Comparison of ENCODE assay signal across 24 cellular contexts in genomic region chr7:36760856-36761762, GRCh38. TPM values are rescaled to one million over a fixed set of nuclear protein-coding genes. Genes with fewer than 3 reads are reported as not detected.
"Had no signal": no experiment of that assay in that cellular context is flagged by ENCODE, and none has a peak within 500 bp of the region (broad histone marks: within the 10 kb centered on the region; RNA-seq: fewer than 3 reads in every experiment).

No MANE protein-coding gene starts in this region.

- H3K9me3 Mint-ChIP-seq: activated CD4-positive, alpha-beta memory T cell treated with anti-CD3 and anti-CD28 coated beads for 36 hours; activated naive CD4-positive, alpha-beta T cell treated with anti-CD3 and anti-CD28 coated beads, Interleukin-2, amount 50 U/mL, for 72 hours; activated T-helper 1 cell treated with anti-CD3 and anti-CD28 coated beads, Interleukin-12 subunit alpha, Interleukin-12 subunit beta, Interleukin-2, Interleukin-4 antibody, amounts not matched to agents 30 ng/mL and 10 ng/mL and 1 ng/mL, durations not matched to agents 14 hours and 24 hours and 36 hours had no signal

- DNase-seq: activated CD4-positive, alpha-beta memory T cell treated with anti-CD3 and anti-CD28 coated beads for 36 hours; activated CD4-positive, alpha-beta T cell treated with anti-CD3 and anti-CD28 coated beads for 1 hour; activated gamma-delta T cell treated with Interleukin-2 at 50 U/mL for 16 hours; activated T-cell treated with anti-CD3 and anti-CD28 coated beads for 4 hours; adrenal gland; dermis blood vessel endothelial cell; effector memory CD4-positive, alpha-beta T cell; foreskin fibroblast; left lung; mammary epithelial cell; naive B cell; sigmoid colon; spleen; stimulated activated CD4-positive, alpha-beta T cell treated with anti-CD3 and anti-CD28 coated beads, Interleukin-4, amount 100 ng/mL, for 4 hours; stimulated activated naive B cell treated with anti-CD40 and anti-IgM and Interleukin-4, amounts not matched to agents 10 μg/mL and 1 μg/mL and 100 μg/mL, for 72 hours; T-helper 2 cell; WERI-Rb-1 had no signal

- H3K36me3 ChIP-seq: adrenal gland, left lung, sigmoid colon, spleen, WERI-Rb-1 had no signal

- H3K9me3 ChIP-seq: adrenal gland, left lung, sigmoid colon, spleen had no signal

- H3K4me3 Mint-ChIP-seq: activated CD4-positive, alpha-beta memory T cell treated with anti-CD3 and anti-CD28 coated beads for 36 hours; activated T-helper 1 cell treated with anti-CD3 and anti-CD28 coated beads, Interleukin-12 subunit alpha, Interleukin-12 subunit beta, Interleukin-2, Interleukin-4 antibody, amounts not matched to agents 30 ng/mL and 10 ng/mL and 1 ng/mL, durations not matched to agents 14 hours and 24 hours and 36 hours; naive B cell; stimulated activated naive B cell treated with anti-CD40 and anti-IgM and Interleukin-4, amounts not matched to agents 10 μg/mL and 1 μg/mL and 100 μg/mL, for 72 hours had no signal

- H3K27ac Mint-ChIP-seq: activated CD4-positive, alpha-beta memory T cell treated with anti-CD3 and anti-CD28 coated beads for 36 hours; activated T-helper 1 cell treated with anti-CD3 and anti-CD28 coated beads, Interleukin-12 subunit alpha, Interleukin-12 subunit beta, Interleukin-2, Interleukin-4 antibody, amounts not matched to agents 30 ng/mL and 10 ng/mL and 1 ng/mL, durations not matched to agents 14 hours and 24 hours and 36 hours; naive B cell; stimulated activated naive B cell treated with anti-CD40 and anti-IgM and Interleukin-4, amounts not matched to agents 10 μg/mL and 1 μg/mL and 100 μg/mL, for 72 hours had no signal

- H3K4me1 ChIP-seq: adrenal gland, left lung, sigmoid colon had no signal

- H3K27me3 Mint-ChIP-seq: activated CD4-positive, alpha-beta memory T cell treated with anti-CD3 and anti-CD28 coated beads for 36 hours; naive B cell; stimulated activated naive B cell treated with anti-CD40 and anti-IgM and Interleukin-4, amounts not matched to agents 10 μg/mL and 1 μg/mL and 100 μg/mL, for 72 hours had no signal

- H3K4me3 ChIP-seq: adrenal gland, left lung, sigmoid colon, spleen had no signal

- H3K36me3 Mint-ChIP-seq: activated CD4-positive, alpha-beta memory T cell treated with anti-CD3 and anti-CD28 coated beads for 36 hours; activated naive CD4-positive, alpha-beta T cell treated with anti-CD3 and anti-CD28 coated beads, Interleukin-2, amount 50 U/mL, for 72 hours; naive B cell had no signal

- ATAC-seq: activated naive CD4-positive, alpha-beta T cell treated with anti-CD3 and anti-CD28 coated beads, Interleukin-2, amount 50 U/mL, for 72 hours; left lung; stimulated activated naive B cell treated with anti-CD40 and anti-IgM and Interleukin-4, amounts not matched to agents 10 μg/mL and 1 μg/mL and 100 μg/mL, for 72 hours had no signal

- H3K27me3 ChIP-seq: adrenal gland, left lung, sigmoid colon, spleen had no signal

- H3K27ac ChIP-seq: adrenal gland, epithelial cell of prostate, left lung, sigmoid colon, spleen, WERI-Rb-1 had no signal

- FAIRE-seq: astrocyte, bronchial epithelial cell had no signal

RNA-seq across cellular contexts. Expression of gene AOAH, which starts 36.8 kb away (rescaled TPM):
- total RNA-seq: astrocyte, bronchial epithelial cell, dermis blood vessel endothelial cell, osteocyte, pulmonary artery endothelial cell had no signal
